In genomic region chr20:62363920-62364851, GRCh38 we compare ENCODE assay signal across 10 cellular contexts. TPM values are rescaled to one million over a fixed set of nuclear protein-coding genes. Genes with fewer than 3 reads are reported as not detected.
DNase-seq lines count a peak whose midpoint lies in the region; ATAC-seq and TF ChIP-seq lines count a peak whose summit lies in the region.
"Had no signal": no experiment of that assay in that cellular context is flagged by ENCODE, and none has a peak within 500 bp of the region (broad histone marks: within the 10 kb centered on the region; RNA-seq: fewer than 3 reads in every experiment).

No MANE protein-coding gene starts in this region.

- DNase-seq in PC-9 = peak; percentile 59 to 68
- peak; percentile 62 for DNase-seq in ecto neural progenitor cell (ENCODE audit: low spot score)
- peak; percentile 85 for DNase-seq in lung microvascular endothelial cell (ENCODE audit: low read depth in 2 of 2)
- peak; percentile 13 for DNase-seq in transverse colon
- no peak for DNase-seq in HuH-7.5 (ENCODE audit: low spot score)
- DNase-seq in activated naive CD4-positive, alpha-beta T cell (lab: John Stamatoyannopoulos, UW) = no peak
- DNase-seq: activated gamma-delta T cell, T-cell had no signal

- ATAC-seq in esophagus mucosa (no peak), GM19463 (IDR thresholded peaks at IDR 0.05; ENCODE audit: unreplicated experiment) (no peak)
- ATAC-seq: T-cell had no signal

- peak overlapping the region; percentile 96 for H3K4me2 ChIP-seq in PC-9

- H3K27me3 ChIP-seq in PC-9 (ENCODE audit: insufficient read depth, low read depth) = no peaks in the 10 kb centered on the region
- peaks cover 39% of the 10 kb centered on the region for H3K27me3 ChIP-seq in transverse colon

- TF ChIP-seq EP300 in transverse colon (IDR thresholded peaks at IDR 0.05; ENCODE audit: low read depth) = no peak

- TF ChIP-seq CTCF in PC-9 (conservative IDR thresholded peaks at IDR 0.05) (no peak), transverse colon (IDR thresholded peaks at IDR 0.05) (no peak)

- peaks cover 62% of the 10 kb centered on the region for H3K4me1 ChIP-seq in PC-9 (replicated peaks; ENCODE audit: insufficient read depth)
- H3K4me1 ChIP-seq in transverse colon = peaks cover 47 to 82% (median 55%) of the 10 kb centered on the region in 4 donors

- BruUV-seq in PC-9 (replicated peaks; lab: Mats Ljungman, UMichigan) = no TSS peak

- intact Hi-C loops in PC-9 (cut with micrococcal nuclease; ENCODE audit: unreplicated experiment) = no loop called here
- intact Hi-C loops in transverse colon (cut with DNase I; ENCODE audit: low total_unique reads) = no loop called here

- 74% methylated on average over 21 of the region's 22 CpGs; no CpG with 5 or more reads in 1 of the 2 donors for WGBS in transverse colon (ENCODE audit: low coverage in 1 of 2), 2 donors

- peaks cover 66% of the 10 kb centered on the region for H3K79me2 ChIP-seq in PC-9 (ENCODE audit: low read depth)

- no peak overlapping the region for H2AFZ ChIP-seq in PC-9

- H3K36me3 ChIP-seq in PC-9 (ENCODE audit: low read depth) (0 out of 2 replicates have a peak, but pooled peaks cover 5% of the 10 kb centered on the region), transverse colon (no peaks in the 10 kb centered on the region)

- POLR2A ChIA-PET in PC-9 (lab: Charles Lee; ENCODE audit: unreplicated experiment) = interaction anchor here (2.5 kb wide), 1 partner anchor 14 kb away, joined by 41 read pairs; no protein-coding TSS in a partner anchor

- CTCF ChIA-PET in PC-9 (lab: Charles Lee) = interaction anchor here (1.4 to 2.1 kb wide), 3 partner anchors 12 to 19 kb away, joined by 5 to 10 read pairs (median 6); no protein-coding TSS in a partner anchor

- in situ Hi-C loops in transverse colon (cut with MboI; ENCODE audit: low pct_ligation_motif_present in 1 of 4, low pct_unique_long_range_greater_than_20kb in 1 of 4, low sequenced_read_pairs in 3 of 4) = no loop called here

- H4K20me1 ChIP-seq in PC-9 (ENCODE audit: insufficient read depth) = peaks cover 22% of the 10 kb centered on the region

- peak overlapping the region; percentile 78 for H3K4me3 ChIP-seq in PC-9
- peak overlapping the region in 2 of 4 donors; percentile 58 to 82 for H3K4me3 ChIP-seq in transverse colon

- H3K27ac ChIP-seq in PC-9 = peak overlapping the region; percentile 92
- H3K27ac ChIP-seq in transverse colon = peak overlapping the region; percentile 86 to 97 (median 88)

- H3K9me3 ChIP-seq in PC-9 (ENCODE audit: insufficient read depth, low read depth) (no peaks in the 10 kb centered on the region), transverse colon (no peaks in the 10 kb centered on the region)

- TF ChIP-seq POLR2A in transverse colon (IDR thresholded peaks at IDR 0.05) = no peak

- H3K9me2 ChIP-seq in PC-9 (ENCODE audit: insufficient read depth) = no peaks in the 10 kb centered on the region

- peaks cover 45% of the 10 kb centered on the region for H3F3A ChIP-seq in PC-9 (ENCODE audit: insufficient read depth, low read depth)

RNA-seq across cellular contexts. Expression of gene LAMA5, which starts 2.9 kb away (rescaled TPM):
- 700 and 744 TPM in 2 replicates for total RNA-seq in PC-9 (2021)
- 5.4 and 14.2 TPM in 2 replicates for total RNA-seq in lung microvascular endothelial cell
- total RNA-seq in transverse colon = 100 to 1,000 TPM in 2 of 4 donors, 10 to 100 TPM in 2; 33.2 to 269 (median 91.3) TPM
- total RNA-seq in esophagus mucosa = 83.4 TPM

RNA-seq across cellular contexts. Expression of gene RPS21, which starts 22.7 kb away (rescaled TPM):
- 2,188 and 2,275 TPM in 2 replicates for total RNA-seq in PC-9 (2021)
- 960 and 1,048 TPM in 2 replicates for total RNA-seq in lung microvascular endothelial cell
- total RNA-seq in transverse colon = 1,000 to 10,000 TPM in 3 of 4 donors, 100 to 1,000 TPM in 1; 585 to 2,728 (median 1,375) TPM
- total RNA-seq in esophagus mucosa = 1,745 TPM

RNA-seq across cellular contexts. Expression of gene CABLES2, which starts 42.9 kb away (rescaled TPM):
- total RNA-seq in PC-9 (2021) = 11.2 and 14.1 TPM in 2 replicates
- 0.40 and 0.44 TPM in 2 replicates for total RNA-seq in lung microvascular endothelial cell
- total RNA-seq in transverse colon = 10 to 100 TPM in 1 of 4 donors, 1 to 10 TPM in 3; 3.7 to 10.1 (median 8.5) TPM
- total RNA-seq in esophagus mucosa = 2.4 TPM

Comparison
In these comparisons a context has a peak if more than half of its experiments do, and no peak if none do; other contexts are left out.
1. DNase-seq: peak in PC-9 (2 of 2), ecto neural progenitor cell (single experiment), lung microvascular endothelial cell (2 of 2) and transverse colon (single experiment); none in HuH-7.5 (single experiment) and activated naive CD4-positive, alpha-beta T cell (0 of 4).